9 cellular contexts compared by ENCODE assay signal in genomic region chr7:42930889-42931288, GRCh38. TPM values are rescaled to one million over a fixed set of nuclear protein-coding genes. Genes with fewer than 3 reads are reported as not detected.
DNase-seq lines count a peak whose midpoint lies in the region; ATAC-seq and TF ChIP-seq lines count a peak whose summit lies in the region.
"Had no signal": no experiment of that assay in that cellular context is flagged by ENCODE, and none has a peak within 500 bp of the region (broad histone marks: within the 10 kb centered on the region; RNA-seq: fewer than 3 reads in every experiment).

No MANE protein-coding gene starts in this region.

- no peaks in the 10 kb centered on the region for H3F3A ChIP-seq in DOHH2 (ENCODE audit: control insufficient read depth, insufficient read depth)

- no peak for TF ChIP-seq POLR2A in erythroblast (IDR thresholded peaks at IDR 0.05; ENCODE audit: low read length)

- no peak overlapping the region for H3K9ac ChIP-seq in parathyroid adenoma

- in situ Hi-C loops in Panc1 (cut with HindIII; ENCODE audit: low pct_unique_long_range_greater_than_20kb, low sequenced_read_pairs): no loop called here

- peaks cover 64% of the 10 kb centered on the region for H3K4me1 ChIP-seq in DOHH2 (ENCODE audit: control insufficient read depth, low read length)
- H3K4me1 ChIP-seq in Panc1 (ENCODE audit: control insufficient read depth, insufficient read depth, low read length): peaks cover 27% of the 10 kb centered on the region
- peaks cover 7% of the 10 kb centered on the region for H3K4me1 ChIP-seq in parathyroid adenoma

- H3K4me3 ChIP-seq in DOHH2 (ENCODE audit: low read length) (peak overlapping the region; percentile 90), Panc1 (ENCODE audit: low read depth in 2 of 2, low read length in 2 of 2) (peak overlapping the region; percentile 94 to 95), parathyroid adenoma (ENCODE audit: low read depth, low read length) (peak overlapping the region; percentile 90)

- CTCF ChIA-PET in Panc1 (lab: Charles Lee): interaction anchor here (1.1 kb wide), 1 partner anchor 988 kb away, joined by 3 read pairs; no protein-coding TSS in a partner anchor

- TF ChIP-seq CTCF in DOHH2 (IDR thresholded peaks at IDR 0.05; ENCODE audit: low read depth, low read length, poor library complexity, severe bottlenecking): no peak
- no peak for TF ChIP-seq CTCF in Panc1 (IDR thresholded peaks at IDR 0.05)
- TF ChIP-seq CTCF in parathyroid adenoma (IDR thresholded peaks at IDR 0.05): no peak

- H3K9me2 ChIP-seq in DOHH2 (replicated peaks; ENCODE audit: control insufficient read depth, low read length): no peaks in the 10 kb centered on the region

- H3K9me3 ChIP-seq in DOHH2 (ENCODE audit: control insufficient read depth, insufficient read depth, low read length) (no peaks in the 10 kb centered on the region), Panc1 (ENCODE audit: control insufficient read depth, insufficient read depth, low read depth, low read length) (no peaks in the 10 kb centered on the region), parathyroid adenoma (ENCODE audit: control insufficient read depth, low read length) (no peaks in the 10 kb centered on the region)

- peak overlapping the region; percentile 91 for H3K4me2 ChIP-seq in DOHH2 (ENCODE audit: low read length)
- H3K4me2 ChIP-seq in parathyroid adenoma (ENCODE audit: low read length): peak overlapping the region; percentile 87

- H3K79me2 ChIP-seq in DOHH2 (ENCODE audit: control insufficient read depth, low read length) (peaks cover 98% of the 10 kb centered on the region), parathyroid adenoma (peaks cover 49% of the 10 kb centered on the region)

- no peaks in the 10 kb centered on the region for H3K27me3 ChIP-seq in DOHH2 (ENCODE audit: control insufficient read depth, low read length)
- H3K27me3 ChIP-seq in Panc1 (ENCODE audit: control insufficient read depth, insufficient read depth, low read length): no peaks in the 10 kb centered on the region
- no peaks in the 10 kb centered on the region for H3K27me3 ChIP-seq in parathyroid adenoma (ENCODE audit: control insufficient read depth, insufficient read depth, low read length)

- intact Hi-C loops in Panc1 (cut with micrococcal nuclease; ENCODE audit: unreplicated experiment): no loop called here

- peaks cover 80% of the 10 kb centered on the region for H3K36me3 ChIP-seq in DOHH2 (ENCODE audit: control insufficient read depth, low read length)
- H3K36me3 ChIP-seq in Panc1 (ENCODE audit: control insufficient read depth, insufficient read depth, low read length): peaks cover 35% of the 10 kb centered on the region
- no peaks in the 10 kb centered on the region for H3K36me3 ChIP-seq in parathyroid adenoma (ENCODE audit: control insufficient read depth, insufficient read depth, low read length)

- H4K20me1 ChIP-seq in DOHH2 (ENCODE audit: control insufficient read depth, insufficient read depth, low read depth, low read length): peaks cover 22% of the 10 kb centered on the region

- no TSS peak for BruUV-seq in Panc1 (replicated peaks; lab: Mats Ljungman, UMichigan)

- ATAC-seq in Panc1 (no peak), HG02840 (IDR thresholded peaks at IDR 0.05; ENCODE audit: low FRiP score, unreplicated experiment) (no peak), HG03139 (IDR thresholded peaks at IDR 0.05; ENCODE audit: unreplicated experiment) (no peak), HG03175 (IDR thresholded peaks at IDR 0.05; ENCODE audit: unreplicated experiment) (no peak)

- POLR2A ChIA-PET in Panc1 (lab: Charles Lee): interaction anchor here (0.6 kb wide), 1 partner anchor 534 kb away, joined by 4 read pairs; no protein-coding TSS in a partner anchor

- H3K27ac ChIP-seq in DOHH2 (ENCODE audit: low read depth, low read length): no peak overlapping the region
- H3K27ac ChIP-seq in Panc1 (ENCODE audit: low read length): peak overlapping the region; percentile 97
- no peak overlapping the region for H3K27ac ChIP-seq in parathyroid adenoma

- no peak overlapping the region for H2AFZ ChIP-seq in parathyroid adenoma

- DNase-seq in Panc1 (ENCODE audit: low read depth, low spot score) (no peak), erythroblast (lab: John Stamatoyannopoulos, UW) (peak; percentile 32 to 53)
- DNase-seq in stimulated activated CD4-positive, alpha-beta T cell treated with anti-CD3 and anti-CD28 coated beads, Interleukin-12 subunit alpha, Interleukin-12 subunit beta, amount 100 ng/mL, for 4 hours: no peak
- DNase-seq: activated CD4-positive, alpha-beta T cell treated with anti-CD3 and anti-CD28 coated beads for 1 hour had no signal

RNA-seq across cellular contexts. Expression of gene PSMA2, which starts 1.1 kb away (rescaled TPM):
- total RNA-seq in Panc1 (2021; ENCODE audit: unreplicated experiment): 180 TPM
- polyA plus RNA-seq in Panc1 (2012; ENCODE audit: insufficient read length): 105 TPM

RNA-seq across cellular contexts. Expression of gene MRPL32, which starts 1.3 kb away (rescaled TPM):
- total RNA-seq in Panc1 (2021; ENCODE audit: unreplicated experiment): 52.8 TPM
- polyA plus RNA-seq in Panc1 (2012; ENCODE audit: insufficient read length): 30.0 TPM

RNA-seq across cellular contexts. Expression of gene C7orf25, which starts 19.0 kb away (rescaled TPM):
- total RNA-seq in Panc1 (2021; ENCODE audit: unreplicated experiment): 10.0 TPM
- 0.79 TPM for polyA plus RNA-seq in Panc1 (2012; ENCODE audit: insufficient read length)

Comparison
In these comparisons a context has a peak if more than half of its experiments do, and no peak if none do; other contexts are left out.
1. DNase-seq: peak in erythroblast (2 of 2); none in Panc1 (single experiment) and stimulated activated CD4-positive, alpha-beta T cell treated with anti-CD3 and anti-CD28 coated beads, Interleukin-12 subunit alpha, Interleukin-12 subunit beta, amount 100 ng/mL, for 4 hours (single experiment).
2. Peak in every context shown above with its lines, with median percentiles within 50 percentile points of each other: H3K4me3 ChIP-seq.